In genomic region chr14:61042220-61042619, GRCh38 we compare ENCODE assay signal across 1 cellular context.
TF ChIP-seq lines count a peak whose summit lies in the region.

No MANE protein-coding gene starts in this region.

TF ChIP-seq in HepG2, 621 proteins besides CTCF, POLR2A, EP300 and RAD21 (continued from another document and continues in another):
- TF ChIP-seq ZMYM3 (CRISPR knock-in tag; IDR thresholded peaks at IDR 0.05) (no peak), FLYWCH1 (CRISPR knock-in tag; IDR thresholded peaks at IDR 0.05) (no peak), ZNF543 (CRISPR knock-in tag; IDR thresholded peaks at IDR 0.05) (no peak), AFF4 (CRISPR knock-in tag; IDR thresholded peaks at IDR 0.05) (no peak), ZNF121 (CRISPR knock-in tag; IDR thresholded peaks at IDR 0.05) (no peak), HIVEP1 (CRISPR knock-in tag; IDR thresholded peaks at IDR 0.05) (no peak), ZFP36 (IDR thresholded peaks at IDR 0.05; ENCODE audit: borderline replicate concordance, low read depth, low read length, partially characterized antibody) (peak; percentile 86), NFYB (CRISPR knock-in tag; IDR thresholded peaks at IDR 0.05) (no peak), MYNN (CRISPR knock-in tag; IDR thresholded peaks at IDR 0.05; ENCODE audit: low read depth) (no peak), TEAD2 (CRISPR knock-in tag; IDR thresholded peaks at IDR 0.05) (no peak), HMG20B (CRISPR knock-in tag; conservative IDR thresholded peaks at IDR 0.05) (peak; percentile 74; the same call in 1 of the 2 replicates), SMAD1 (CRISPR knock-in tag; IDR thresholded peaks at IDR 0.05; ENCODE audit: borderline replicate concordance, low read depth) (no peak), ZNF432 (CRISPR knock-in tag; IDR thresholded peaks at IDR 0.05; ENCODE audit: borderline replicate concordance) (no peak), ZNF772 (CRISPR knock-in tag; IDR thresholded peaks at IDR 0.05) (no peak), NFE2L2 (IDR thresholded peaks at IDR 0.05; ENCODE audit: low read length) (no peak), PBX2 (CRISPR knock-in tag; IDR thresholded peaks at IDR 0.05) (no peak), FOXC1 (CRISPR knock-in tag; IDR thresholded peaks at IDR 0.05; ENCODE audit: borderline replicate concordance) (no peak), YY1 (IDR thresholded peaks at IDR 0.05; ENCODE audit: insufficient read depth, insufficient replicate concordance, low read depth, low read length) (no peak), MZF1 (CRISPR knock-in tag; IDR thresholded peaks at IDR 0.05; ENCODE audit: borderline replicate concordance) (no peak), YEATS4 (CRISPR knock-in tag; IDR thresholded peaks at IDR 0.05; ENCODE audit: borderline replicate concordance) (no peak), POLR2G (IDR thresholded peaks at IDR 0.05; ENCODE audit: low read depth, low read length) (no peak), ZKSCAN1 (IDR thresholded peaks at IDR 0.05; ENCODE audit: low read length) (no peak), RCOR2 (CRISPR knock-in tag; IDR thresholded peaks at IDR 0.05) (no peak; the same call in 1 of the 2 replicates), KDM1A (CRISPR knock-in tag; IDR thresholded peaks at IDR 0.05) (no peak), XBP1 (CRISPR knock-in tag; IDR thresholded peaks at IDR 0.05) (no peak), JUNB (CRISPR knock-in tag; IDR thresholded peaks at IDR 0.05; ENCODE audit: borderline replicate concordance) (no peak), ZBTB38 (CRISPR knock-in tag; IDR thresholded peaks at IDR 0.05) (no peak), RBM22 (optimal IDR thresholded peaks at IDR 0.05; ENCODE audit: low read length) (no peak), ZNF562 (CRISPR knock-in tag; IDR thresholded peaks at IDR 0.05; ENCODE audit: borderline replicate concordance) (no peak), ZNF781 (CRISPR knock-in tag; IDR thresholded peaks at IDR 0.05; ENCODE audit: borderline replicate concordance, not compliant biosample characterization) (no peak), ZNF496 (CRISPR knock-in tag; IDR thresholded peaks at IDR 0.05; ENCODE audit: insufficient replicate concordance) (no peak), CBFB (CRISPR knock-in tag; IDR thresholded peaks at IDR 0.05) (no peak), FOSL1 (CRISPR knock-in tag; IDR thresholded peaks at IDR 0.05; ENCODE audit: borderline replicate concordance) (no peak), FOXO4 (CRISPR knock-in tag; conservative IDR thresholded peaks at IDR 0.05) (no peak), SIX4 (CRISPR knock-in tag; IDR thresholded peaks at IDR 0.05) (0 out of 2 replicates have a peak, but pooled peaks have one; percentile 25), SPEN (CRISPR knock-in tag; IDR thresholded peaks at IDR 0.05; ENCODE audit: low read depth) (no peak), JUN (CRISPR knock-in tag; IDR thresholded peaks at IDR 0.05) (no peak), SIX1 (CRISPR knock-in tag; IDR thresholded peaks at IDR 0.05; ENCODE audit: borderline replicate concordance) (no peak; the same call in 1 of the 2 replicates), KAT8 (CRISPR knock-in tag; IDR thresholded peaks at IDR 0.05) (0 out of 2 replicates have a peak, but pooled peaks have one; percentile 22), ATF1 (CRISPR knock-in tag; IDR thresholded peaks at IDR 0.05) (0 out of 2 replicates have a peak, but pooled peaks have one; percentile 11), ZNF280B (CRISPR knock-in tag; IDR thresholded peaks at IDR 0.05; ENCODE audit: borderline replicate concordance) (no peak), HNF4G (IDR thresholded peaks at IDR 0.05; ENCODE audit: borderline replicate concordance, low read depth, low read length) (no peak), HNF4G (CRISPR knock-in tag; IDR thresholded peaks at IDR 0.05; ENCODE audit: borderline replicate concordance, low read depth) (no peak), REXO4 (CRISPR knock-in tag; IDR thresholded peaks at IDR 0.05; ENCODE audit: borderline replicate concordance) (no peak), ATF7-NPFF (CRISPR knock-in tag; IDR thresholded peaks at IDR 0.05; ENCODE audit: low read depth) (no peak), ZNF766 (CRISPR knock-in tag; IDR thresholded peaks at IDR 0.05; ENCODE audit: borderline replicate concordance) (no peak), ZBTB43 (CRISPR knock-in tag; conservative IDR thresholded peaks at IDR 0.05) (no peak)
- TF ChIP-seq, protein P1, sequence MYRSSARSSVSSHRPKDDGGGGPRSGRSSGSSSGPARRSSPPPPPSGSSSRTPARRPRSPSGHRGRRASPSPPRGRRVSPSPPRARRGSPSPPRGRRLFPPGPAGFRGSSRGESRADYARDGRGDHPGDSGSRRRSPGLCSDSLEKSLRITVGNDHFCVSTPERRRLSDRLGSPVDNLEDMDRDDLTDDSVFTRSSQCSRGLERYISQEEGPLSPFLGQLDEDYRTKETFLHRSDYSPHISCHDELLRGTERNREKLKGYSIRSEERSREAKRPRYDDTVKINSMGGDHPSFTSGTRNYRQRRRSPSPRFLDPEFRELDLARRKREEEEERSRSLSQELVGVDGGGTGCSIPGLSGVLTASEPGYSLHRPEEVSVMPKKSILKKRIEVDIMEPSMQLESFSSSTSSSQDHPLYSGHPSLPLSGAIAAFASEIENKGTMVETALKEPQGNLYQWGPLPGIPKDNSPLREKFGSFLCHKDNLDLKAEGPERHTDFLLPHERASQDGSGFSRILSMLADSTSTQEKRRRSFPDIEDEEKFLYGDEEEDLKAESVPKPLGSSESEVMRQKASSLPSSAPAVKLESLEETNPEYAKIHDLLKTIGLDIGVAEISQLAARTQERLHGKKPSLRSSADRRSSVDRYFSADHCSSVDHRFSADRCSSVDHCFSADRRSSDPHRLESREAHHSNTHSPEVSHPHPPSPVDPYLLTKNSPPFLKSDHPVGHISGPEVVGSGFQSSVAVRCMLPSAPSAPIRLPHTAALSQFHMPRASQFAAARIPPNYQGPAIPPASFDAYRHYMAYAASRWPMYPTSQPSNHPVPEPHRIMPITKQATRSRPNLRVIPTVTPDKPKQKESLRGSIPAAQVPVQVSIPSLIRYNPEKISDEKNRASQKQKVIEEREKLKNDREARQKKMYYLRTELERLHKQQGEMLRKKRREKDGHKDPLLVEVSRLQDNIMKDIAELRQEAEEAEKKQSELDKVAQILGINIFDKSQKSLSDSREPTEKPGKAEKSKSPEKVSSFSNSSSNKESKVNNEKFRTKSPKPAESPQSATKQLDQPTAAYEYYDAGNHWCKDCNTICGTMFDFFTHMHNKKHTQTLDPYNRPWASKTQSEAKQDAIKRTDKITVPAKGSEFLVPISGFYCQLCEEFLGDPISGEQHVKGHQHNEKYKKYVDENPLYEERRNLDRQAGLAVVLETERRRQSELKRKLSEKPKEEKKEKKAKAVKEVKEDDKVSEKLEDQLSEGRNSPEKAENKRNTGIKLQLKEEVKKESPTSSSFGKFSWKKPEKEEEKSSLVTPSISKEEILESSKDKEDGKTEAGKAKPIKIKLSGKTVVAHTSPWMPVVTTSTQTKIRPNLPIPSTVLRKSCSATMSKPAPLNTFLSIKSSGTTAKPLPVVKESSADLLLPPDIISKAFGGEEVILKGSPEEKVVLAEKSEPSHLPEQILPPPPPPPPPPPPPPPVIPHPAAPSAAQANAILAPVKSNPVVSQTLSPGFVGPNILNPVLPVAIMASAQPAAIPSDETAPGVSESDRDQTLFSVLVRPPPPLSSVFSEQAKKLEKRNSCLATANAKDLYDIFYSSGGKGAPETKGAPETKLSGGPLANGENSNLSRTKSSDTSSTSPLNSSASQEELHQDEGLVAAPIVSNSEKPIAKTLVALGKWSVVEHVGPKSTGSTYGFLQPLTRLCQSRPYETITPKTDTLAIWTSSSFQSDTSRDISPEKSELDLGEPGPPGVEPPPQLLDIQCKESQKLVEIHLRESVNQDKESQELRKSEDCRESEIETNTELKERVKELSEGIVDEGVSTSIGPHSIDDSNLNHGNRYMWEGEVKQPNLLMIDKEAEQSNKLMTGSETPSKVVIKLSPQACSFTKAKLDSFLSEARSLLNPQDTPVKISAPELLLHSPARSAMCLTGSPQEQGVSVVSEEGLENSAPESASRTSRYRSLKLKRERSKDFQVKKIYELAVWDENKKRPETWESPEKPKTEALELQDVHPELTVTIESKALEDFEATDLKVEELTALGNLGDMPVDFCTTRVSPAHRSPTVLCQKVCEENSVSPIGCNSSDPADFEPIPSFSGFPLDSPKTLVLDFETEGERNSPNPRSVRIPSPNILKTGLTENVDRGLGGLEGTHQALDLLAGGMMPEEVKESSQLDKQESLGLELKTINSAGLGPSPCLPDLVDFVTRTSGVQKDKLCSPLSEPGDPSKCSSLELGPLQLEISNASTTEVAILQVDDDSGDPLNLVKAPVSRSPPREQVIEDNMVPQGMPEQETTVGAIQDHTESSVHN (CRISPR knock-in tag; IDR thresholded peaks at IDR 0.05) = no peak
- TF ChIP-seq, protein P2, sequence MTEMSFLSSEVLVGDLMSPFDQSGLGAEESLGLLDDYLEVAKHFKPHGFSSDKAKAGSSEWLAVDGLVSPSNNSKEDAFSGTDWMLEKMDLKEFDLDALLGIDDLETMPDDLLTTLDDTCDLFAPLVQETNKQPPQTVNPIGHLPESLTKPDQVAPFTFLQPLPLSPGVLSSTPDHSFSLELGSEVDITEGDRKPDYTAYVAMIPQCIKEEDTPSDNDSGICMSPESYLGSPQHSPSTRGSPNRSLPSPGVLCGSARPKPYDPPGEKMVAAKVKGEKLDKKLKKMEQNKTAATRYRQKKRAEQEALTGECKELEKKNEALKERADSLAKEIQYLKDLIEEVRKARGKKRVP (CRISPR knock-in tag; IDR thresholded peaks at IDR 0.05) = no peak
